In genomic region chr16:24499193-24499814, GRCh38 we compare ENCODE assay signal across 8 cellular contexts. TPM values are rescaled to one million over a fixed set of nuclear protein-coding genes. Genes with fewer than 3 reads are reported as not detected.
DNase-seq lines count a peak whose midpoint lies in the region; ATAC-seq and TF ChIP-seq lines count a peak whose summit lies in the region.

No MANE protein-coding gene starts in this region.

- H3K36me3 ChIP-seq in SK-N-MC (ENCODE audit: insufficient read depth, low read length) (no peaks in the 10 kb centered on the region), psoas muscle (ENCODE audit: insufficient read depth in 1 of 2, low read depth in 1 of 2) (no peaks in the 10 kb centered on the region)

- DNase-seq in DMS 273 treated with DMSO at 0.1 percent for 48 hours (lab: John Stamatoyannopoulos, UW) (peak; percentile 3), HL-60 (ENCODE audit: low read depth in 1 of 2, low spot score in 1 of 2) (peak; percentile 11 to 45), SK-N-MC (ENCODE audit: low read depth, low spot score) (peak; percentile 91), globus pallidus (ENCODE audit: low spot score) (peak; percentile 12), psoas muscle (no peak), SHP77 treated with DMSO at 0.1 percent for 48 hours (lab: John Stamatoyannopoulos, UW) (no peak)
- no peak for DNase-seq in stimulated activated CD4-positive, alpha-beta T cell treated with anti-CD3 and anti-CD28 coated beads, Interleukin-4, amount 100 ng/mL, for 4 hours

- H3K4me3 ChIP-seq in HL-60 (replicated peaks; ENCODE audit: insufficient read depth, low read length) (no peak overlapping the region), SK-N-MC (peak overlapping the region; percentile 53), psoas muscle (no peak overlapping the region)

- ATAC-seq in psoas muscle (no peak), HG03521 (IDR thresholded peaks at IDR 0.05; ENCODE audit: unreplicated experiment) (no peak)

- no peaks in the 10 kb centered on the region for H3K4me1 ChIP-seq in psoas muscle

- no peaks in the 10 kb centered on the region for H3K9me3 ChIP-seq in SK-N-MC (ENCODE audit: low read depth, low read length)
- no peaks in the 10 kb centered on the region for H3K9me3 ChIP-seq in psoas muscle

- peak overlapping the region; percentile 6 for H3K9ac ChIP-seq in SK-N-MC (ENCODE audit: insufficient read length)

- peak; percentile 65 for TF ChIP-seq CTCF in HL-60 (IDR thresholded peaks at IDR 0.05; ENCODE audit: insufficient read depth, low read length)
- no peak for TF ChIP-seq CTCF in psoas muscle (IDR thresholded peaks at IDR 0.05)

- no peak overlapping the region for H3K27ac ChIP-seq in HL-60 (replicated peaks)
- peak overlapping the region; percentile 92 for H3K27ac ChIP-seq in SK-N-MC
- H3K27ac ChIP-seq in psoas muscle = no peak overlapping the region

- 19 to 23% (median 22%) methylated on average over 15 of the region's 15 CpGs for WGBS in psoas muscle, 3 donors

- intact Hi-C loops in psoas muscle (cut with DNase I) = no loop called here

- H3K27me3 ChIP-seq in HL-60 (ENCODE audit: insufficient read depth, poor library complexity, severe bottlenecking) = no peaks in the 10 kb centered on the region
- peaks cover 0 to 1% (median 0%) of the 10 kb centered on the region in 3 donors for H3K27me3 ChIP-seq in psoas muscle (ENCODE audit: insufficient read depth in 3 of 3, low read length in 2 of 3)

RNA-seq across cellular contexts. Expression of gene RBBP6, which starts 40.1 kb away (rescaled TPM):
- 10 to 100 TPM; 21.8 to 30.7 (median 25.7) TPM for total RNA-seq in psoas muscle
- 10 to 100 TPM; 11.7 to 21.6 (median 15.4) TPM for polyA plus RNA-seq in psoas muscle

Comparison
In these comparisons a context has a peak if more than half of its experiments do, and no peak if none do; other contexts are left out.
1. DNase-seq: peak in DMS 273 treated with DMSO at 0.1 percent for 48 hours (single experiment), HL-60 (2 of 2), SK-N-MC (single experiment) and globus pallidus (single experiment); none in psoas muscle (0 of 2), SHP77 treated with DMSO at 0.1 percent for 48 hours (single experiment) and stimulated activated CD4-positive, alpha-beta T cell treated with anti-CD3 and anti-CD28 coated beads, Interleukin-4, amount 100 ng/mL, for 4 hours (0 of 2).